ENCODE assay signal across 18 cellular contexts in genomic region chr13:104597554-104598240, GRCh38.
DNase-seq lines count a peak whose midpoint lies in the region; ATAC-seq and TF ChIP-seq lines count a peak whose summit lies in the region.
"Had no signal": no experiment of that assay in that cellular context is flagged by ENCODE, and none has a peak within 500 bp of the region (broad histone marks: within the 10 kb centered on the region; RNA-seq: fewer than 3 reads in every experiment).

No MANE protein-coding gene starts in this region.

- TF ChIP-seq CTCF in thyroid gland (IDR thresholded peaks at IDR 0.05): no peak

- peak; percentile 96 for ATAC-seq in left colon
- ATAC-seq in GM21825 (IDR thresholded peaks at IDR 0.05; ENCODE audit: unreplicated experiment): no peak
- no peak for ATAC-seq in T-helper 17 cell
- ATAC-seq: CD8-positive, alpha-beta T cell; GM12878; SK-N-SH treated with all-trans-retinoic acid at 6 μM for 48 hours had no signal

- no peaks in the 10 kb centered on the region for H3K27me3 Mint-ChIP-seq in T-helper 17 cell

- 91 to 100% methylated on average over 1 of the region's 1 CpG for WGBS in thyroid gland, 2 donors

- H3K36me3 ChIP-seq in thyroid gland: no peaks in the 10 kb centered on the region
- H3K36me3 ChIP-seq: BLaER1 had no signal

- intact Hi-C loops in left colon (cut with DNase I, micrococcal nuclease) (no loop called here), thyroid gland (cut with DNase I) (no loop called here)

- peak; percentile 8 to 81 (median 26) for DNase-seq in NCI-H1417 (lab: John Stamatoyannopoulos, UW)
- DNase-seq in NCI-H1417 treated with DMSO at 0.1 percent for 48 hours (lab: John Stamatoyannopoulos, UW): no peak
- DNase-seq in SW480 (ENCODE audit: low spot score): peak; percentile 60
- DNase-seq in left colon: peak in 1 of 2 donors; percentile 5
- DNase-seq in thyroid gland: no peak
- no peak for DNase-seq in NCI-H1694 treated with DMSO at 0.1 percent for 48 hours (lab: John Stamatoyannopoulos, UW)
- no peak for DNase-seq in T-helper 17 cell
- DNase-seq: CD8-positive, alpha-beta T cell; GDM1; GM23248; NCI-H2029 treated with DMSO at 0.1 percent for 48 hours; NK-92 treated with Interleukin-12 subunit alpha and Interleukin-12 subunit beta, amount 100 ng/mL, for 24 hours; SHP77 treated with DMSO at 0.1 percent for 48 hours had no signal

- no peak overlapping the region for H3K27ac ChIP-seq in thyroid gland
- H3K27ac ChIP-seq: BLaER1, GM23248 had no signal

- no peaks in the 10 kb centered on the region for H3K27me3 ChIP-seq in thyroid gland
- H3K27me3 ChIP-seq: BLaER1 had no signal

- H3K27ac Mint-ChIP-seq in T-helper 17 cell: no peak overlapping the region
- H3K27ac Mint-ChIP-seq: CD8-positive, alpha-beta T cell; IgD-negative memory B cell had no signal

- no peak overlapping the region for H3K4me3 Mint-ChIP-seq in T-helper 17 cell
- H3K4me3 Mint-ChIP-seq: CD8-positive, alpha-beta T cell; IgD-negative memory B cell had no signal

- no peak for TF ChIP-seq POLR2A in thyroid gland (IDR thresholded peaks at IDR 0.05)

- H3K36me3 Mint-ChIP-seq in T-helper 17 cell (ENCODE audit: low read depth): no peaks in the 10 kb centered on the region
- H3K36me3 Mint-ChIP-seq: CD8-positive, alpha-beta T cell; IgD-negative memory B cell had no signal

- H3K4me1 ChIP-seq in thyroid gland: no peaks in the 10 kb centered on the region
- H3K4me1 ChIP-seq: BLaER1 had no signal

- H3K9me3 ChIP-seq in thyroid gland (no peaks in the 10 kb centered on the region), T-helper 17 cell (ENCODE audit: control insufficient read depth, low read length, poor library complexity, severe bottlenecking) (peaks cover 2% of the 10 kb centered on the region)
- H3K9me3 ChIP-seq: BLaER1 had no signal

- H3K4me3 ChIP-seq in thyroid gland (replicated peaks in 1 of 3): no peak overlapping the region
- H3K4me3 ChIP-seq: BLaER1, GM12878, GM23248 had no signal

- no peaks in the 10 kb centered on the region for H3K4me1 Mint-ChIP-seq in T-helper 17 cell
- H3K4me1 Mint-ChIP-seq: IgD-negative memory B cell had no signal

Comparison
In these comparisons a context has a peak if more than half of its experiments do, and no peak if none do; other contexts are left out.
1. DNase-seq: peak in NCI-H1417 (3 of 3) and SW480 (single experiment); none in NCI-H1417 treated with DMSO at 0.1 percent for 48 hours (single experiment), thyroid gland (0 of 2), NCI-H1694 treated with DMSO at 0.1 percent for 48 hours (single experiment) and T-helper 17 cell (0 of 3).